In genomic region chr6:136289327-136289578, GRCh38 we compare ENCODE assay signal across 8 cellular contexts. TPM values are rescaled to one million over a fixed set of nuclear protein-coding genes. Genes with fewer than 3 reads are reported as not detected.
DNase-seq lines count a peak whose midpoint lies in the region; ATAC-seq and TF ChIP-seq lines count a peak whose summit lies in the region.

No MANE protein-coding gene starts in this region.

- no peak for TF ChIP-seq CTCF in AG04449 (IDR thresholded peaks at IDR 0.05; ENCODE audit: insufficient read depth, low read length, missing control alignments)

- POLR2A ChIA-PET in AG04449 (lab: Yijun Ruan, JAX): interaction anchor here (0.7 to 2.8 kb wide), 7 partner anchors 8 to 804 kb away, joined by 3 to 11 read pairs (median 3); partner anchors contain the start of genes MAP3K5 and MTFR2

- ATAC-seq in GM19025 (IDR thresholded peaks at IDR 0.05; ENCODE audit: low read depth, unreplicated experiment) (peak; percentile 18), HG03354 (IDR thresholded peaks at IDR 0.05; ENCODE audit: poor library complexity, severe bottlenecking, unreplicated experiment) (peak; percentile 44), left colon (peak; percentile 81)

- CTCF ChIA-PET in AG04449 (lab: Yijun Ruan, JAX): interaction anchor here (1.0 to 1.5 kb wide), 5 partner anchors 12 to 503 kb away, joined by 3 to 6 read pairs (median 4); partner anchors contain the start of gene MAP3K5

- H3K27ac ChIP-seq in cingulate gyrus (ENCODE audit: low read depth, low read length): peak overlapping the region; percentile 100

- intact Hi-C loops in left colon (cut with DNase I, micrococcal nuclease): loop anchor here in 1 of 2 donors (5.0 kb wide), 1 partner anchor 37 kb away; the partner anchor contains the start of gene MTFR2

- peak overlapping the region; percentile 75 for H3K4me3 ChIP-seq in AG04449 (ENCODE audit: low read depth, low read length)

- DNase-seq in AG04449 (ENCODE audit: low read depth, low spot score): peak; percentile 37
- peak; percentile 82 for DNase-seq in NCI-H460 (ENCODE audit: extremely low read depth, low read depth)
- DNase-seq in activated CD4-positive, alpha-beta T cell treated with anti-CD3 and anti-CD28 coated beads for 48 hours: peak; percentile 96
- DNase-seq in left colon: peak; percentile 91 to 94
- peak; percentile 81 to 84 (median 84) for DNase-seq in stimulated activated CD4-positive, alpha-beta T cell treated with anti-CD3 and anti-CD28 coated beads, Interleukin-1b, Interleukin-23, amount 100 ng/mL, for 24 hours (ENCODE audit: low read depth in 4 of 4, low spot score in 1 of 4)

RNA-seq across cellular contexts. Expression of gene BCLAF1, which starts 0.4 kb away (rescaled TPM):
- total RNA-seq in NCI-H460 (2014; rRNA removed; shearing (Covaris generic)): 117 and 120 TPM in 2 replicates
- polyA plus RNA-seq in NCI-H460 (2014; cell fraction: nucleus; rRNA removed): 38.4 and 70.2 TPM in 2 replicates
- 100 to 1,000 TPM; 106 to 115 TPM for total RNA-seq in left colon

RNA-seq across cellular contexts. Expression of gene MTFR2, which starts 39.1 kb away (rescaled TPM):
- total RNA-seq in NCI-H460 (2014; rRNA removed; shearing (Covaris generic)): 5.7 and 6.0 TPM in 2 replicates
- 13.3 and 14.0 TPM in 2 replicates for polyA plus RNA-seq in NCI-H460 (2014; cell fraction: nucleus; rRNA removed)
- total RNA-seq in left colon: 1 to 10 TPM; 1.2 to 3.1 TPM

Comparison
In these comparisons a context has a peak if more than half of its experiments do, and no peak if none do; other contexts are left out.
1. Peak in every context shown above with its lines: DNase-seq, ATAC-seq, H3K4me3 ChIP-seq and H3K27ac ChIP-seq.
2. DNase-seq: peak in every context shown above with its lines; median percentile 96 in activated CD4-positive, alpha-beta T cell treated with anti-CD3 and anti-CD28 coated beads for 48 hours; 92 in left colon; 84 in stimulated activated CD4-positive, alpha-beta T cell treated with anti-CD3 and anti-CD28 coated beads, Interleukin-1b, Interleukin-23, amount 100 ng/mL, for 24 hours; 82 in NCI-H460; 37 in AG04449.
3. ATAC-seq: peak in every context shown above with its lines; median percentile 81 in left colon; 44 in HG03354; 18 in GM19025.